In genomic region chr7:78786055-78786454, GRCh38 we compare ENCODE assay signal across 11 cellular contexts.
"Had no signal": no experiment of that assay in that cellular context is flagged by ENCODE, and none has a peak within 500 bp of the region (broad histone marks: within the 10 kb centered on the region; RNA-seq: fewer than 3 reads in every experiment).

No MANE protein-coding gene starts in this region.

- DNase-seq: dermis blood vessel endothelial cell; effector CD4-positive, alpha-beta T cell; effector memory CD4-positive, alpha-beta T cell; foreskin keratinocyte; heart left ventricle; immature natural killer cell; left cardiac atrium; left lung; left ventricle myocardium superior; lower lobe of right lung; mesenchymal stem cell had no signal
